22 cellular contexts compared by ENCODE assay signal in the genomic region with DNA sequence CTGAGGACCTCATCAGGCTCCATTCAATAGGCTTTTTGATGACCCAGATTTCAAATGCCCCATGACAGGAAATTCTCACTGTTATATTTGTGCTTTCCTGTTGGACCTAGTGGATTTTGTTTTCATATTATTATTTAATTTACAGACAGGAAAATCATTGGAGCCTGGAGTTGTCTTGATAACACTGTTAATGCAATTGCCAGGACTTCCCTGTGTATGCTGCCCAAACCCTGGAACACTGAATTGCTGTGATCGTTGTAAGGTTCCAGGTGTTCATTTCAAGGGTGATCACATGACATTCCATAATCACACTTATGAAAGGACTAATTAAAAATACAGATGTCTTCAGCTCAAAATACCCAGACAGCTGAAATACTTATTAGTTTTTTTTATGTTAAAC.
DNase-seq lines count a peak whose midpoint lies in the region; ATAC-seq and TF ChIP-seq lines count a peak whose summit lies in the region.
"Had no signal": no experiment of that assay in that cellular context is flagged by ENCODE, and none has a peak within 500 bp of the region (broad histone marks: within the 10 kb centered on the region; RNA-seq: fewer than 3 reads in every experiment).

No MANE protein-coding gene starts in this region.

- intact Hi-C loops in heart left ventricle (cut with DNase I): loop anchor here in 1 of 10 donors (10.0 kb wide), 1 partner anchor 49 kb away; no protein-coding TSS in a partner anchor

- H3K27ac Mint-ChIP-seq in CD8-positive, alpha-beta memory T cell: no peak overlapping the region
- H3K27ac Mint-ChIP-seq: B cell; CD4-positive, CD25-positive, alpha-beta regulatory T cell; CD8-positive, alpha-beta T cell had no signal

- H3K4me3 Mint-ChIP-seq in CD8-positive, alpha-beta memory T cell: no peak overlapping the region
- H3K4me3 Mint-ChIP-seq: B cell; CD4-positive, CD25-positive, alpha-beta regulatory T cell; CD8-positive, alpha-beta T cell had no signal

- POLR2A ChIA-PET in CD8-positive, alpha-beta memory T cell (lab: Charles Lee): no interaction called here

- no peaks in the 10 kb centered on the region for H3K4me1 Mint-ChIP-seq in CD8-positive, alpha-beta memory T cell
- H3K4me1 Mint-ChIP-seq: B cell; CD4-positive, CD25-positive, alpha-beta regulatory T cell had no signal

- DNase-seq in NCI-H1105 treated with DMSO at 0.1 percent for 48 hours (lab: John Stamatoyannopoulos, UW): peak; percentile 10
- DNase-seq in NCI-H1105 (lab: John Stamatoyannopoulos, UW): no peak
- peak; percentile 15 for DNase-seq in NCI-H2171 treated with DMSO at 0.1 percent for 48 hours (lab: John Stamatoyannopoulos, UW)
- no peak for DNase-seq in NCI-H2171 (lab: John Stamatoyannopoulos, UW)
- peak in 2 of 5 donors; percentile 14 to 27 for DNase-seq in heart left ventricle
- no peak for DNase-seq in right atrium auricular region (ENCODE audit: low spot score)
- peak; percentile 24 for DNase-seq in dermis blood vessel endothelial cell
- no peak for DNase-seq in CD8-positive, alpha-beta memory T cell
- DNase-seq: CD4-positive, CD25-positive, alpha-beta regulatory T cell; CD8-positive, alpha-beta T cell; DMS 273 treated with DMSO at 0.1 percent for 48 hours; DMS79; EL; GDM1; GM23248; H7; HCEC 1CT had no signal

- TF ChIP-seq POLR2A in heart left ventricle (IDR thresholded peaks at IDR 0.05): no peak

- peak; percentile 63 to 99 (median 72) for ATAC-seq in heart left ventricle
- ATAC-seq: CD8-positive, alpha-beta T cell; GM12878 had no signal

- no peak for TF ChIP-seq CTCF in heart left ventricle (IDR thresholded peaks at IDR 0.05)
- no peak for TF ChIP-seq CTCF in right atrium auricular region (IDR thresholded peaks at IDR 0.05)

- H3K36me3 ChIP-seq in heart left ventricle: no peaks in the 10 kb centered on the region
- no peaks in the 10 kb centered on the region for H3K36me3 ChIP-seq in right atrium auricular region
- no peaks in the 10 kb centered on the region for H3K36me3 ChIP-seq in CD8-positive, alpha-beta memory T cell (ENCODE audit: insufficient read depth, low read length)
- H3K36me3 ChIP-seq: BLaER1 had no signal

- CTCF ChIA-PET in CD8-positive, alpha-beta memory T cell (lab: Charles Lee): no interaction called here

- H3K9me3 ChIP-seq in heart left ventricle (peaks cover 0 to 30% (median 12%) of the 10 kb centered on the region in 12 donors), right atrium auricular region (peaks cover 0 to 28% of the 10 kb centered on the region in 2 donors)
- no peaks in the 10 kb centered on the region for H3K9me3 ChIP-seq in CD8-positive, alpha-beta memory T cell (ENCODE audit: low read length)

- H3K4me3 ChIP-seq in heart left ventricle: no peak overlapping the region
- no peak overlapping the region for H3K4me3 ChIP-seq in right atrium auricular region
- no peak overlapping the region for H3K4me3 ChIP-seq in CD8-positive, alpha-beta memory T cell (ENCODE audit: low read length)
- H3K4me3 ChIP-seq: BLaER1, GM12878, GM23248 had no signal

- H3K27me3 Mint-ChIP-seq in CD8-positive, alpha-beta memory T cell: no peaks in the 10 kb centered on the region
- H3K27me3 Mint-ChIP-seq: B cell had no signal

- H3K27ac ChIP-seq in heart left ventricle: no peak overlapping the region
- no peak overlapping the region for H3K27ac ChIP-seq in right atrium auricular region
- no peak overlapping the region for H3K27ac ChIP-seq in CD8-positive, alpha-beta memory T cell (ENCODE audit: low read depth, low read length)
- H3K27ac ChIP-seq: 22Rv1, BLaER1, C4-2B, GM23248 had no signal

- H3K9me3 Mint-ChIP-seq in CD8-positive, alpha-beta memory T cell: peaks cover 10 to 18% (median 13%) of the 10 kb centered on the region in 5 donors

- peaks cover 0 to 12% (median 0%) of the 10 kb centered on the region in 12 donors for H3K4me1 ChIP-seq in heart left ventricle
- no peaks in the 10 kb centered on the region for H3K4me1 ChIP-seq in right atrium auricular region
- H3K4me1 ChIP-seq in CD8-positive, alpha-beta memory T cell (ENCODE audit: insufficient read depth, low read length): no peaks in the 10 kb centered on the region
- H3K4me1 ChIP-seq: BLaER1 had no signal

- H3K36me3 Mint-ChIP-seq in CD8-positive, alpha-beta memory T cell: no peaks in the 10 kb centered on the region
- H3K36me3 Mint-ChIP-seq: CD4-positive, CD25-positive, alpha-beta regulatory T cell; CD8-positive, alpha-beta T cell had no signal

- 45 to 66% (median 50%) methylated on average over 1 of the region's 1 CpG for WGBS in heart left ventricle, 4 donors

- H3K27me3 ChIP-seq in heart left ventricle (peaks cover 0 to 8% (median 0%) of the 10 kb centered on the region in 9 donors), right atrium auricular region (no peaks in the 10 kb centered on the region)
- no peaks in the 10 kb centered on the region for H3K27me3 ChIP-seq in CD8-positive, alpha-beta memory T cell (ENCODE audit: insufficient read depth, low read length, poor library complexity, severe bottlenecking)
- H3K27me3 ChIP-seq: BLaER1 had no signal

Comparison
In these comparisons a context has a peak if more than half of its experiments do, and no peak if none do; other contexts are left out.
1. DNase-seq: peak in NCI-H1105 treated with DMSO at 0.1 percent for 48 hours (single experiment), NCI-H2171 treated with DMSO at 0.1 percent for 48 hours (single experiment) and dermis blood vessel endothelial cell (single experiment); none in NCI-H1105 (single experiment), NCI-H2171 (single experiment), right atrium auricular region (single experiment) and CD8-positive, alpha-beta memory T cell (0 of 5).